Comparison of ENCODE assay signal across 24 cellular contexts in the genomic region with DNA sequence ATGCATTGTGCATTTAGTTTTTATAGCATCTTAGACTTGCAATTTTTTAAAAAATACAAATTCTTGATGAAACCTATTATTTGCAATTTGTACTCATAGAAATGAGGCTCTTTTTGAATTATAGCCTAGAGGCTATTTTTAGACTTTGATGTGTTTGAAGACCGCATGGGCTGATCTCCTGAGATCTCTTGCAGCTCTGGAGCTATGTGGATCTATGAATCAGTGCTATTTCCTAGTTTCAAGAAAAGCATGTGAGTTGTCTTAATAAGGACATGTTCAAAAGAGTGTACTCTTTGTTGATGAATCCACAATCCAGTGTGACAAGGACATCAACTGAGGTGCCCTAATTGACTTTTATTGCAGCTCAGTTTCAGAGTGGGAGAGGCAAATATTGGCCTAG.
"Had no signal": no experiment of that assay in that cellular context is flagged by ENCODE, and none has a peak within 500 bp of the region (broad histone marks: within the 10 kb centered on the region; RNA-seq: fewer than 3 reads in every experiment).

No MANE protein-coding gene starts in this region.

- H3K27me3 Mint-ChIP-seq: dendritic cell treated with granulocyte-macrophage colony-stimulating factor and Interleukin-4, amounts not matched to agents 40 ng/mL and 50 ng/mL, for 4 days; progenitor cell of endocrine pancreas had no signal

- H3K27ac Mint-ChIP-seq: dendritic cell treated with granulocyte-macrophage colony-stimulating factor and Interleukin-4, amounts not matched to agents 40 ng/mL and 50 ng/mL, for 4 days; endodermal cell; naive B cell; natural killer cell treated with Interleukin-12 subunit alpha and Interleukin-12 subunit beta and Interleukin-15 and Interleukin-18, amount 100 ng/mL, for 72 hours; progenitor cell of endocrine pancreas; stimulated activated naive B cell treated with anti-CD40 and anti-IgM and Interleukin-4, amounts not matched to agents 10 μg/mL and 1 μg/mL and 100 μg/mL, for 72 hours; stimulated activated naive CD8-positive, alpha-beta T cell treated with anti-CD3 and anti-CD28 coated beads, Interleukin-15, amount 100 ng/mL, for 72 hours had no signal

- H3K9me3 ChIP-seq: colonic mucosa, gastrocnemius medialis, lower lobe of right lung, right lobe of liver, testis, tibial nerve, upper lobe of left lung had no signal

- H3K4me3 Mint-ChIP-seq: dendritic cell treated with granulocyte-macrophage colony-stimulating factor and Interleukin-4, amounts not matched to agents 40 ng/mL and 50 ng/mL, for 4 days; endodermal cell; naive B cell; natural killer cell treated with Interleukin-12 subunit alpha and Interleukin-12 subunit beta and Interleukin-15 and Interleukin-18, amount 100 ng/mL, for 72 hours; neural crest cell; stimulated activated naive B cell treated with anti-CD40 and anti-IgM and Interleukin-4, amounts not matched to agents 10 μg/mL and 1 μg/mL and 100 μg/mL, for 72 hours; stimulated activated naive CD8-positive, alpha-beta T cell treated with anti-CD3 and anti-CD28 coated beads, Interleukin-15, amount 100 ng/mL, for 72 hours had no signal

- H3K4me1 ChIP-seq: colonic mucosa, gastrocnemius medialis, lower lobe of right lung, parathyroid adenoma, right lobe of liver, testis, tibial nerve, upper lobe of left lung had no signal

- H3K4me3 ChIP-seq: colonic mucosa, gastrocnemius medialis, lower lobe of right lung, right lobe of liver, testis, tibial nerve, upper lobe of left lung had no signal

- H3K4me1 Mint-ChIP-seq: naive B cell; neural crest cell; stimulated activated naive B cell treated with anti-CD40 and anti-IgM and Interleukin-4, amounts not matched to agents 10 μg/mL and 1 μg/mL and 100 μg/mL, for 72 hours; stimulated activated naive CD8-positive, alpha-beta T cell treated with anti-CD3 and anti-CD28 coated beads, Interleukin-15, amount 100 ng/mL, for 72 hours had no signal

- H3K36me3 Mint-ChIP-seq: naive B cell; stimulated activated naive B cell treated with anti-CD40 and anti-IgM and Interleukin-4, amounts not matched to agents 10 μg/mL and 1 μg/mL and 100 μg/mL, for 72 hours had no signal

- H3K9me3 Mint-ChIP-seq: endodermal cell; natural killer cell treated with Interleukin-12 subunit alpha and Interleukin-12 subunit beta and Interleukin-15 and Interleukin-18, amount 100 ng/mL, for 72 hours; stimulated activated naive CD8-positive, alpha-beta T cell treated with anti-CD3 and anti-CD28 coated beads, Interleukin-15, amount 100 ng/mL, for 72 hours had no signal

- H3K27ac ChIP-seq: colonic mucosa, epithelial cell of prostate, gastrocnemius medialis, lower lobe of right lung, parathyroid adenoma, right lobe of liver, testis, tibial nerve, upper lobe of left lung had no signal

- H3K27me3 ChIP-seq: colonic mucosa, gastrocnemius medialis, right lobe of liver, testis, tibial nerve, upper lobe of left lung had no signal

- H3K36me3 ChIP-seq: colonic mucosa, gastrocnemius medialis, lower lobe of right lung, right lobe of liver, tibial nerve, upper lobe of left lung had no signal

- ATAC-seq: esophagus mucosa; gastrocnemius medialis; left ventricle myocardium superior; lower lobe of right lung; natural killer cell treated with Interleukin-12 subunit alpha and Interleukin-12 subunit beta and Interleukin-15 and Interleukin-18, amount 100 ng/mL, for 72 hours; right lobe of liver; stimulated activated naive B cell treated with anti-CD40 and anti-IgM and Interleukin-4, amounts not matched to agents 10 μg/mL and 1 μg/mL and 100 μg/mL, for 72 hours; stimulated activated naive CD8-positive, alpha-beta T cell treated with anti-CD3 and anti-CD28 coated beads, Interleukin-15, amount 100 ng/mL, for 72 hours had no signal

- DNase-seq: colonic mucosa; effector CD8-positive, alpha-beta T cell; endodermal cell; gastrocnemius medialis; head of caudate nucleus; left ventricle myocardium superior; lower lobe of right lung; naive B cell; right lobe of liver; small intestine; stimulated activated CD4-positive, alpha-beta T cell treated with anti-CD3 and anti-CD28 coated beads, Interleukin-15, amount 100 ng/mL, for 24 hours; stimulated activated CD4-positive, alpha-beta T cell treated with anti-CD3 and anti-CD28 coated beads, Interleukin-2, amount 100 ng/mL, for 48 hours; stimulated activated naive B cell treated with anti-CD40 and anti-IgM and Interleukin-4, amounts not matched to agents 10 μg/mL and 1 μg/mL and 100 μg/mL, for 72 hours; stimulated activated naive CD8-positive, alpha-beta T cell treated with anti-CD3 and anti-CD28 coated beads, Interleukin-15, amount 100 ng/mL, for 72 hours; testis; upper lobe of left lung had no signal
